In genomic region chr3:1103525-1103924, GRCh38 we compare ENCODE assay signal across 17 cellular contexts. TPM values are rescaled to one million over a fixed set of nuclear protein-coding genes. Genes with fewer than 3 reads are reported as not detected.
A peak's percentile ranks its signal among the peaks of the same experiment; 100 is the strongest.
DNase-seq lines count a peak whose midpoint lies in the region; ATAC-seq and TF ChIP-seq lines count a peak whose summit lies in the region.
"Had no signal": no experiment of that assay in that cellular context is flagged by ENCODE, and none has a peak within 500 bp of the region (broad histone marks: within the 10 kb centered on the region; RNA-seq: fewer than 3 reads in every experiment).

No MANE protein-coding gene starts in this region.

- no peak for DNase-seq in astrocyte of the cerebellum (ENCODE audit: low read depth)
- peak; percentile 14 for DNase-seq in fibroblast of the aortic adventitia (ENCODE audit: low read depth)
- DNase-seq in testis: no peak
- DNase-seq in nucleus accumbens (lab: John Stamatoyannopoulos, UW): no peak
- no peak for DNase-seq in H4 (ENCODE audit: low spot score)
- DNase-seq: C1 segment of cervical spinal cord, HCEC 1CT, NCI-H1048, NCI-H146, NCI-H226, NCI-H69, Peyer's patch, SIG-M5, SW 1271 had no signal

- in situ Hi-C loops in astrocyte of the cerebellum (cut with HindIII; ENCODE audit: low sequenced_read_pairs): no loop called here

- no peak overlapping the region for H3K9ac ChIP-seq in OCI-LY3 (ENCODE audit: low read length)

- peak overlapping the region; percentile 59 for H3K27ac ChIP-seq in OCI-LY3 (ENCODE audit: low read length)
- no peak overlapping the region for H3K27ac ChIP-seq in testis
- H3K27ac ChIP-seq: Peyer's patch had no signal

- TF ChIP-seq CTCF in OCI-LY3 (IDR thresholded peaks at IDR 0.05; ENCODE audit: low read depth, low read length) (peak; percentile 41), astrocyte of the cerebellum (IDR thresholded peaks at IDR 0.05; ENCODE audit: low read depth, low read length, missing control alignments) (peak; percentile 18), fibroblast of the aortic adventitia (IDR thresholded peaks at IDR 0.05; ENCODE audit: insufficient read depth, low read length) (peak; percentile 25), testis (IDR thresholded peaks at IDR 0.05) (no peak)

- H3K27me3 ChIP-seq in OCI-LY3 (ENCODE audit: low read depth, low read length) (no peaks in the 10 kb centered on the region), testis (no peaks in the 10 kb centered on the region)
- H3K27me3 ChIP-seq: Peyer's patch had no signal

- TF ChIP-seq POLR2A in testis (IDR thresholded peaks at IDR 0.05): no peak

- intact Hi-C loops in testis (cut with DNase I; ENCODE audit: low total_unique reads): no loop called here

- no peaks in the 10 kb centered on the region for H4K20me1 ChIP-seq in OCI-LY3 (ENCODE audit: insufficient read depth, low read length)

- H3K79me2 ChIP-seq in OCI-LY3 (ENCODE audit: low read length): peaks cover 96% of the 10 kb centered on the region

- peaks cover 41% of the 10 kb centered on the region for H3K36me3 ChIP-seq in OCI-LY3 (replicated peaks; ENCODE audit: low read depth, low read length)
- H3K36me3 ChIP-seq in testis (ENCODE audit: low read depth, missing control alignments): no peaks in the 10 kb centered on the region
- H3K36me3 ChIP-seq: Peyer's patch had no signal

- H3K4me3 ChIP-seq in OCI-LY3 (ENCODE audit: low read length): no peak overlapping the region
- no peak overlapping the region for H3K4me3 ChIP-seq in astrocyte of the cerebellum (ENCODE audit: low read depth, low read length)
- H3K4me3 ChIP-seq in fibroblast of the aortic adventitia (ENCODE audit: low read depth, low read length): no peak overlapping the region
- peak overlapping the region; percentile 7 to 21 for H3K4me3 ChIP-seq in testis
- H3K4me3 ChIP-seq: K562, Peyer's patch had no signal

- H3K4me1 ChIP-seq in OCI-LY3 (ENCODE audit: low read length) (peaks cover 48% of the 10 kb centered on the region), testis (no peaks in the 10 kb centered on the region)
- H3K4me1 ChIP-seq: Peyer's patch had no signal

- WGBS in testis, 2 donors: 54 to 68% methylated on average over 6 of the region's 6 CpGs

- no peak overlapping the region for H2AFZ ChIP-seq in OCI-LY3 (ENCODE audit: low read depth, low read length)

- ATAC-seq in GM18498 (IDR thresholded peaks at IDR 0.05; ENCODE audit: unreplicated experiment): no peak

- H3K9me3 ChIP-seq in OCI-LY3 (ENCODE audit: insufficient read depth, low read length) (no peaks in the 10 kb centered on the region; the same call in 1 of the 2 replicates), testis (no peaks in the 10 kb centered on the region)
- H3K9me3 ChIP-seq: Peyer's patch had no signal

- peak overlapping the region; percentile 8; the same call in 1 of the 2 replicates for H3K4me2 ChIP-seq in OCI-LY3 (ENCODE audit: low read length)

RNA-seq across cellular contexts. Expression of gene CNTN6, which starts 10.7 kb away (rescaled TPM):
- total RNA-seq in fibroblast of the aortic adventitia (ENCODE audit: low replicate concordance) (1.3 TPM in 1 of 2 replicates, not detected in the other), testis (under 1 TPM; 0.31 to 0.74 TPM)
- 0.22 TPM for polyA plus RNA-seq in testis (ENCODE audit: insufficient read depth, low read depth, low replicate concordance)
- 0.37 and 1.9 TPM in 2 replicates for total RNA-seq in H4 (2014; rRNA removed; shearing (Covaris generic))
- total RNA-seq: K562 had no signal
- polyA plus RNA-seq: K562 had no signal

Comparison
In these comparisons a context has a peak if more than half of its experiments do, and no peak if none do; other contexts are left out.
1. H3K4me3 ChIP-seq: peak in testis (2 of 2); none in OCI-LY3 (single experiment), astrocyte of the cerebellum (single experiment) and fibroblast of the aortic adventitia (single experiment).
2. CTCF ChIP-seq: peak in OCI-LY3 (single experiment), astrocyte of the cerebellum (single experiment) and fibroblast of the aortic adventitia (single experiment); none in testis (0 of 3).